ENCODE assay signal across 8 cellular contexts in genomic region chr3:172140499-172141391, GRCh38.
DNase-seq lines count a peak whose midpoint lies in the region; ATAC-seq, FAIRE-seq and TF ChIP-seq lines count a peak whose summit lies in the region.

No MANE protein-coding gene starts in this region.

- H3K36me3 ChIP-seq in HepG2 (replicated peaks in 1 of 2; ENCODE audit: control insufficient read depth in 1 of 2, insufficient read depth in 2 of 2, low read length in 2 of 2) (peaks cover 10 to 37% of the 10 kb centered on the region in 2 experiments), vagina (no peaks in the 10 kb centered on the region)

- peaks cover 66% of the 10 kb centered on the region for H4K20me1 ChIP-seq in HepG2 (ENCODE audit: insufficient read depth, low read length)

- peak overlapping the region; percentile 50 for H3K4me2 ChIP-seq in HepG2 (ENCODE audit: low read depth, low read length)

- H3K9ac ChIP-seq in HepG2 (ENCODE audit: insufficient read depth, low read depth, low read length): peak overlapping the region; percentile 65

- peak; percentile 97 to 98 for TF ChIP-seq EP300 in HepG2 (IDR thresholded peaks at IDR 0.05; ENCODE audit: low read depth in 2 of 2, low read length in 2 of 2)
- peak; percentile 98 for TF ChIP-seq EP300 in HepG2 (CRISPR knock-in tag; IDR thresholded peaks at IDR 0.05; ENCODE audit: borderline replicate concordance)

- TF ChIP-seq CTCF in HepG2 (CRISPR knock-in tag; IDR thresholded peaks at IDR 0.05) (peak; percentile 31), vagina (IDR thresholded peaks at IDR 0.05) (no peak)

- H3K4me3 ChIP-seq in HepG2 (replicated peaks in 1 of 3; ENCODE audit: insufficient read depth in 1 of 3, low read depth in 2 of 3, low read length in 3 of 3): no peak overlapping the region; a peak in 1 of 6 replicates
- no peak overlapping the region for H3K4me3 ChIP-seq in vagina

- TF ChIP-seq RAD21 in HepG2 (CRISPR knock-in tag; IDR thresholded peaks at IDR 0.05): peak; percentile 33; the same call in 1 of the 2 replicates

- H2AFZ ChIP-seq in HepG2 (ENCODE audit: low read length): no peak overlapping the region

- peaks cover 88% of the 10 kb centered on the region for H3K79me2 ChIP-seq in HepG2 (ENCODE audit: insufficient read depth, low read length)

- TF ChIP-seq POLR2A in HepG2 (IDR thresholded peaks at IDR 0.05; ENCODE audit: insufficient read depth in 1 of 2, low read depth in 2 of 2, low read length in 2 of 2): peak; percentile 20 to 54; a peak in 2 of 4 replicates
- TF ChIP-seq POLR2A in vagina (IDR thresholded peaks at IDR 0.05): no peak

- BruUV-seq in HepG2 (replicated peaks; lab: Mats Ljungman, UMichigan): TSS peak; percentile 26

- H3K9me3 ChIP-seq in HepG2 (ENCODE audit: low read length): no peaks in the 10 kb centered on the region
- no peaks in the 10 kb centered on the region for H3K9me3 ChIP-seq in vagina

- FAIRE-seq in HepG2 (lab: Jason Lieb, UNC): peak; percentile 97

- WGBS in HepG2 (ENCODE audit: low lambda C conversion rate): 0% methylated on average over 7 of the region's 7 CpGs

- CTCF ChIA-PET in HepG2 (lab: Yijun Ruan, JAX; ENCODE audit: low intra/inter-chr PET ratio, low total read pairs): no interaction called here

- no peaks in the 10 kb centered on the region for H3K27me3 ChIP-seq in HepG2 (ENCODE audit: control insufficient read depth in 1 of 2, insufficient read depth in 2 of 2, low read length in 2 of 2)
- H3K27me3 ChIP-seq in vagina: no peaks in the 10 kb centered on the region

- intact Hi-C loops in HepG2 (cut with micrococcal nuclease; ENCODE audit: unreplicated experiment) (loop anchor here (1.0 to 5.0 kb wide), 3 partner anchors 10 to 42 kb away; no protein-coding TSS in a partner anchor), vagina (cut with DNase I) (no loop called here)

- DNase-seq in stimulated activated CD4-positive, alpha-beta T cell treated with anti-CD3 and anti-CD28 coated beads, Interleukin-1b, Interleukin-23, amount 100 ng/mL, for 48 hours: peak; percentile 16
- DNase-seq in stimulated activated CD4-positive, alpha-beta T cell treated with anti-CD3 and anti-CD28 coated beads, Interleukin-4, amount 100 ng/mL, for 1 hour: no peak
- DNase-seq in T47D (ENCODE audit: low read depth in 1 of 2, low spot score in 1 of 2): peak; percentile 47 to 92
- DNase-seq in HepG2 (ENCODE audit: low spot score): peak; percentile 98
- DNase-seq in vagina (ENCODE audit: extremely low spot score in 2 of 2): no peak
- DNase-seq in DMS53 (lab: John Stamatoyannopoulos, UW): no peak
- no peak for DNase-seq in NCI-H1105 (lab: John Stamatoyannopoulos, UW)

- H3K4me1 ChIP-seq in HepG2 (ENCODE audit: insufficient read depth, low read length) (peaks cover 94% of the 10 kb centered on the region), vagina (peaks cover 71% of the 10 kb centered on the region)

- in situ Hi-C loops in T47D (cut with HindIII; ENCODE audit: low pct_unique_long_range_greater_than_20kb, low sequenced_read_pairs) (no loop called here), HepG2 (cut with HindIII; ENCODE audit: extremely low pct_ligation_motif_present, low pct_unique_long_range_greater_than_20kb) (no loop called here)

- ATAC-seq in HepG2 (peak; percentile 84), GM18502 (IDR thresholded peaks at IDR 0.05; ENCODE audit: poor library complexity, unreplicated experiment) (no peak)

- POLR2A ChIA-PET in HepG2 (lab: Yijun Ruan, JAX): interaction anchor here (0.7 to 5.0 kb wide), 15 partner anchors 12 to 174 kb away, joined by 3 to 52 read pairs (median 6); partner anchors contain the start of gene FNDC3B

- peak overlapping the region; percentile 89 for H3K27ac ChIP-seq in HepG2 (ENCODE audit: extremely low read length, insufficient read depth, low read length)
- H3K27ac ChIP-seq in vagina: peak overlapping the region; percentile 66

TF ChIP-seq in HepG2, 621 proteins besides CTCF, POLR2A, EP300 and RAD21 (continues in another document):
- TF ChIP-seq PHF8 (CRISPR knock-in tag; IDR thresholded peaks at IDR 0.05): peak; percentile 36; the same call in 1 of the 2 replicates
- TF ChIP-seq, protein P1, sequence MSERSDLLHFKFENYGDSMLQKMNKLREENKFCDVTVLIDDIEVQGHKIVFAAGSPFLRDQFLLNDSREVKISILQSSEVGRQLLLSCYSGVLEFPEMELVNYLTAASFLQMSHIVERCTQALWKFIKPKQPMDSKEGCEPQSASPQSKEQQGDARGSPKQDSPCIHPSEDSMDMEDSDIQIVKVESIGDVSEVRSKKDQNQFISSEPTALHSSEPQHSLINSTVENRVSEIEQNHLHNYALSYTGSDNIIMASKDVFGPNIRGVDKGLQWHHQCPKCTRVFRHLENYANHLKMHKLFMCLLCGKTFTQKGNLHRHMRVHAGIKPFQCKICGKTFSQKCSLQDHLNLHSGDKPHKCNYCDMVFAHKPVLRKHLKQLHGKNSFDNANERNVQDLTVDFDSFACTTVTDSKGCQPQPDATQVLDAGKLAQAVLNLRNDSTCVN (CRISPR knock-in tag; IDR thresholded peaks at IDR 0.05; ENCODE audit: borderline replicate concordance): peak; percentile 56; the same call in 1 of the 2 replicates
- no peak for TF ChIP-seq ZNF432 (CRISPR knock-in tag; IDR thresholded peaks at IDR 0.05; ENCODE audit: borderline replicate concordance)
- peak; percentile 87; the same call in 1 of the 2 replicates for TF ChIP-seq ZNF431 (CRISPR knock-in tag; IDR thresholded peaks at IDR 0.05; ENCODE audit: borderline replicate concordance, low read depth)
- TF ChIP-seq, protein P2, sequence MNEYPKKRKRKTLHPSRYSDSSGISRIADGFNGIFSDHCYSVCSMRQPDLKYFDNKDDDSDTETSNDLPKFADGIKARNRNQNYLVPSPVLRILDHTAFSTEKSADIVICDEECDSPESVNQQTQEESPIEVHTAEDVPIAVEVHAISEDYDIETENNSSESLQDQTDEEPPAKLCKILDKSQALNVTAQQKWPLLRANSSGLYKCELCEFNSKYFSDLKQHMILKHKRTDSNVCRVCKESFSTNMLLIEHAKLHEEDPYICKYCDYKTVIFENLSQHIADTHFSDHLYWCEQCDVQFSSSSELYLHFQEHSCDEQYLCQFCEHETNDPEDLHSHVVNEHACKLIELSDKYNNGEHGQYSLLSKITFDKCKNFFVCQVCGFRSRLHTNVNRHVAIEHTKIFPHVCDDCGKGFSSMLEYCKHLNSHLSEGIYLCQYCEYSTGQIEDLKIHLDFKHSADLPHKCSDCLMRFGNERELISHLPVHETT (CRISPR knock-in tag; conservative IDR thresholded peaks at IDR 0.05): no peak
- no peak for TF ChIP-seq ZNF337 (CRISPR knock-in tag; IDR thresholded peaks at IDR 0.05; ENCODE audit: borderline replicate concordance, low read depth)
- TF ChIP-seq HMGA1 (CRISPR knock-in tag; conservative IDR thresholded peaks at IDR 0.05): no peak
- TF ChIP-seq TEAD3 (CRISPR knock-in tag; optimal IDR thresholded peaks at IDR 0.05; ENCODE audit: borderline replicate concordance): peak; percentile 98
- no peak for TF ChIP-seq PAWR (CRISPR knock-in tag; IDR thresholded peaks at IDR 0.05; ENCODE audit: borderline replicate concordance)
- peak; percentile 79; the same call in 1 of the 2 replicates for TF ChIP-seq BRF2 (CRISPR knock-in tag; IDR thresholded peaks at IDR 0.05)
- TF ChIP-seq ZNF20 (CRISPR knock-in tag; IDR thresholded peaks at IDR 0.05): no peak
- no peak for TF ChIP-seq ZNF850 (CRISPR knock-in tag; conservative IDR thresholded peaks at IDR 0.05)
- peak; percentile 70; the same call in 1 of the 2 replicates for TF ChIP-seq ZNF549 (CRISPR knock-in tag; IDR thresholded peaks at IDR 0.05)
- TF ChIP-seq, protein P3, sequence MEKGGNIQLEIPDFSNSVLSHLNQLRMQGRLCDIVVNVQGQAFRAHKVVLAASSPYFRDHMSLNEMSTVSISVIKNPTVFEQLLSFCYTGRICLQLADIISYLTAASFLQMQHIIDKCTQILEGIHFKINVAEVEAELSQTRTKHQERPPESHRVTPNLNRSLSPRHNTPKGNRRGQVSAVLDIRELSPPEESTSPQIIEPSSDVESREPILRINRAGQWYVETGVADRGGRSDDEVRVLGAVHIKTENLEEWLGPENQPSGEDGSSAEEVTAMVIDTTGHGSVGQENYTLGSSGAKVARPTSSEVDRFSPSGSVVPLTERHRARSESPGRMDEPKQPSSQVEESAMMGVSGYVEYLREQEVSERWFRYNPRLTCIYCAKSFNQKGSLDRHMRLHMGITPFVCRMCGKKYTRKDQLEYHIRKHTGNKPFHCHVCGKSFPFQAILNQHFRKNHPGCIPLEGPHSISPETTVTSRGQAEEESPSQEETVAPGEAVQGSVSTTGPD (CRISPR knock-in tag; IDR thresholded peaks at IDR 0.05): no peak
- TF ChIP-seq FOXO1 (CRISPR knock-in tag; IDR thresholded peaks at IDR 0.05): peak; percentile 97
- TF ChIP-seq ZNF124 (CRISPR knock-in tag; IDR thresholded peaks at IDR 0.05): peak; percentile 95
- TF ChIP-seq, protein P4, sequence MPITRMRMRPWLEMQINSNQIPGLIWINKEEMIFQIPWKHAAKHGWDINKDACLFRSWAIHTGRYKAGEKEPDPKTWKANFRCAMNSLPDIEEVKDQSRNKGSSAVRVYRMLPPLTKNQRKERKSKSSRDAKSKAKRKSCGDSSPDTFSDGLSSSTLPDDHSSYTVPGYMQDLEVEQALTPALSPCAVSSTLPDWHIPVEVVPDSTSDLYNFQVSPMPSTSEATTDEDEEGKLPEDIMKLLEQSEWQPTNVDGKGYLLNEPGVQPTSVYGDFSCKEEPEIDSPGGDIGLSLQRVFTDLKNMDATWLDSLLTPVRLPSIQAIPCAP (CRISPR knock-in tag; IDR thresholded peaks at IDR 0.05; ENCODE audit: low read depth): no peak
- TF ChIP-seq, protein P5, sequence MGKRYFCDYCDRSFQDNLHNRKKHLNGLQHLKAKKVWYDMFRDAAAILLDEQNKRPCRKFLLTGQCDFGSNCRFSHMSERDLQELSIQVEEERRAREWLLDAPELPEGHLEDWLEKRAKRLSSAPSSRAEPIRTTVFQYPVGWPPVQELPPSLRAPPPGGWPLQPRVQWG (CRISPR knock-in tag; IDR thresholded peaks at IDR 0.05; ENCODE audit: borderline replicate concordance, low read depth): no peak
- peak; percentile 97 for TF ChIP-seq RBM22 (optimal IDR thresholded peaks at IDR 0.05; ENCODE audit: low read length)
- TF ChIP-seq U2AF2 (IDR thresholded peaks at IDR 0.05; ENCODE audit: low read depth, low read length): no peak
- TF ChIP-seq JUNB (CRISPR knock-in tag; IDR thresholded peaks at IDR 0.05; ENCODE audit: borderline replicate concordance): peak; percentile 74; the same call in 1 of the 2 replicates
- TF ChIP-seq HDAC2 (CRISPR knock-in tag; IDR thresholded peaks at IDR 0.05): peak; percentile 99

Comparison
In these comparisons a context has a peak if more than half of its experiments do, and no peak if none do; other contexts are left out.
1. DNase-seq: peak in stimulated activated CD4-positive, alpha-beta T cell treated with anti-CD3 and anti-CD28 coated beads, Interleukin-1b, Interleukin-23, amount 100 ng/mL, for 48 hours (single experiment), T47D (2 of 2) and HepG2 (single experiment); none in stimulated activated CD4-positive, alpha-beta T cell treated with anti-CD3 and anti-CD28 coated beads, Interleukin-4, amount 100 ng/mL, for 1 hour (single experiment), vagina (0 of 2), DMS53 (single experiment) and NCI-H1105 (single experiment).
2. POLR2A ChIP-seq: peak in HepG2 (2 of 2); none in vagina (0 of 2).